In genomic region chr1:235093685-235094592, GRCh38 we compare ENCODE assay signal across 1 cellular context.
A peak's percentile ranks its signal among the peaks of the same experiment; 100 is the strongest.
TF ChIP-seq lines count a peak whose summit lies in the region.

No MANE protein-coding gene starts in this region.

TF ChIP-seq in HepG2, 621 proteins besides CTCF, POLR2A, EP300 and RAD21 (continued from another document and continues in another):
- peak; percentile 46; the same call in 1 of the 2 replicates for TF ChIP-seq ARID4A (CRISPR knock-in tag; IDR thresholded peaks at IDR 0.05; ENCODE audit: borderline replicate concordance)
- 0 out of 2 replicates have a peak, but pooled peaks have one; percentile 37 for TF ChIP-seq TFAP4 (IDR thresholded peaks at IDR 0.05; ENCODE audit: borderline replicate concordance, low read depth)
- 0 out of 2 replicates have a peak, but pooled peaks have one; percentile 63 for TF ChIP-seq FOXO4 (CRISPR knock-in tag; conservative IDR thresholded peaks at IDR 0.05)
- TF ChIP-seq IKZF4 (CRISPR knock-in tag; IDR thresholded peaks at IDR 0.05; ENCODE audit: borderline replicate concordance, low read depth, not compliant biosample characterization) = no peak
- TF ChIP-seq HDAC2 (CRISPR knock-in tag; IDR thresholded peaks at IDR 0.05) = no peak
- no peak for TF ChIP-seq ZNF605 (CRISPR knock-in tag; IDR thresholded peaks at IDR 0.05)
- no peak for TF ChIP-seq REL (CRISPR knock-in tag; conservative IDR thresholded peaks at IDR 0.05)
- TF ChIP-seq SP5 (CRISPR knock-in tag; IDR thresholded peaks at IDR 0.05; ENCODE audit: borderline replicate concordance, low read depth) = no peak
- TF ChIP-seq, protein P1, sequence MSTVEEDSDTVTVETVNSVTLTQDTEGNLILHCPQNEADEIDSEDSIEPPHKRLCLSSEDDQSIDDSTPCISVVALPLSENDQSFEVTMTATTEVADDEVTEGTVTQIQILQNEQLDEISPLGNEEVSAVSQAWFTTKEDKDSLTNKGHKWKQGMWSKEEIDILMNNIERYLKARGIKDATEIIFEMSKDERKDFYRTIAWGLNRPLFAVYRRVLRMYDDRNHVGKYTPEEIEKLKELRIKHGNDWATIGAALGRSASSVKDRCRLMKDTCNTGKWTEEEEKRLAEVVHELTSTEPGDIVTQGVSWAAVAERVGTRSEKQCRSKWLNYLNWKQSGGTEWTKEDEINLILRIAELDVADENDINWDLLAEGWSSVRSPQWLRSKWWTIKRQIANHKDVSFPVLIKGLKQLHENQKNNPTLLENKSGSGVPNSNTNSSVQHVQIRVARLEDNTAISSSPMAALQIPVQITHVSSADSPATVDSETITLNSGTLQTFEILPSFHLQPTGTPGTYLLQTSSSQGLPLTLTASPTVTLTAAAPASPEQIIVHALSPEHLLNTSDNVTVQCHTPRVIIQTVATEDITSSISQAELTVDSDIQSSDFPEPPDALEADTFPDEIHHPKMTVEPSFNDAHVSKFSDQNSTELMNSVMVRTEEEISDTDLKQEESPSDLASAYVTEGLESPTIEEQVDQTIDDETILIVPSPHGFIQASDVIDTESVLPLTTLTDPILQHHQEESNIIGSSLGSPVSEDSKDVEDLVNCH (CRISPR knock-in tag; IDR thresholded peaks at IDR 0.05) = no peak
- no peak for TF ChIP-seq MTA1 (CRISPR knock-in tag; IDR thresholded peaks at IDR 0.05; ENCODE audit: borderline replicate concordance)
- TF ChIP-seq, protein P2, sequence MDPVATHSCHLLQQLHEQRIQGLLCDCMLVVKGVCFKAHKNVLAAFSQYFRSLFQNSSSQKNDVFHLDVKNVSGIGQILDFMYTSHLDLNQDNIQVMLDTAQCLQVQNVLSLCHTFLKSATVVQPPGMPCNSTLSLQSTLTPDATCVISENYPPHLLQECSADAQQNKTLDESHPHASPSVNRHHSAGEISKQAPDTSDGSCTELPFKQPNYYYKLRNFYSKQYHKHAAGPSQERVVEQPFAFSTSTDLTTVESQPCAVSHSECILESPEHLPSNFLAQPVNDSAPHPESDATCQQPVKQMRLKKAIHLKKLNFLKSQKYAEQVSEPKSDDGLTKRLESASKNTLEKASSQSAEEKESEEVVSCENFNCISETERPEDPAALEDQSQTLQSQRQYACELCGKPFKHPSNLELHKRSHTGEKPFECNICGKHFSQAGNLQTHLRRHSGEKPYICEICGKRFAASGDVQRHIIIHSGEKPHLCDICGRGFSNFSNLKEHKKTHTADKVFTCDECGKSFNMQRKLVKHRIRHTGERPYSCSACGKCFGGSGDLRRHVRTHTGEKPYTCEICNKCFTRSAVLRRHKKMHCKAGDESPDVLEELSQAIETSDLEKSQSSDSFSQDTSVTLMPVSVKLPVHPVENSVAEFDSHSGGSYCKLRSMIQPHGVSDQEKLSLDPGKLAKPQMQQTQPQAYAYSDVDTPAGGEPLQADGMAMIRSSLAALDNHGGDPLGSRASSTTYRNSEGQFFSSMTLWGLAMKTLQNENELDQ (CRISPR knock-in tag; IDR thresholded peaks at IDR 0.05; ENCODE audit: borderline replicate concordance) = no peak
- no peak for TF ChIP-seq U2AF1 (optimal IDR thresholded peaks at IDR 0.05; ENCODE audit: low read depth, low read length)
- TF ChIP-seq ZBTB7A (CRISPR knock-in tag; IDR thresholded peaks at IDR 0.05) = no peak
- TF ChIP-seq TFDP1 (CRISPR knock-in tag; IDR thresholded peaks at IDR 0.05; ENCODE audit: borderline replicate concordance) = no peak
- no peak for TF ChIP-seq ZFP90 (CRISPR knock-in tag; IDR thresholded peaks at IDR 0.05; ENCODE audit: borderline replicate concordance)
- no peak for TF ChIP-seq ZNF549 (CRISPR knock-in tag; IDR thresholded peaks at IDR 0.05)
- no peak for TF ChIP-seq FOXC1 (CRISPR knock-in tag; IDR thresholded peaks at IDR 0.05; ENCODE audit: borderline replicate concordance)
- no peak for TF ChIP-seq ZNF878 (CRISPR knock-in tag; IDR thresholded peaks at IDR 0.05)
- no peak for TF ChIP-seq ARID2 (CRISPR knock-in tag; IDR thresholded peaks at IDR 0.05; ENCODE audit: borderline replicate concordance)
- TF ChIP-seq, protein P3, sequence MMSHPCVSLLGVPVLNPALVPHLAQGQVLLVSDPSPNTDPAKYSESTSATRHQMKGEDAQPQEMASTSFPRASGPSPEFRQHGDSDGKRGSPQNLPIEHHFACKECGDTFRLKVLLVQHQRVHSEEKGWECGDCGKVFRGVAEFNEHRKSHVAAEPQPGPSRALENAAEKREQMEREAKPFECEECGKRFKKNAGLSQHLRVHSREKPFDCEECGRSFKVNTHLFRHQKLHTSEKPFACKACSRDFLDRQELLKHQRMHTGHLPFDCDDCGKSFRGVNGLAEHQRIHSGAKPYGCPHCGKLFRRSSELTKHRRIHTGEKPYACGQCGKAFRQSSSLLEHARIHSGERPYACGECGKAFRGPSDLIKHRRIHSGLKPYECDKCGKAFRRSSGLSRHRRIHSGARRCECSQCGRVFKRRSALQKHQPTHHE (CRISPR knock-in tag; IDR thresholded peaks at IDR 0.05; ENCODE audit: borderline replicate concordance) = 0 out of 2 replicates have a peak, but pooled peaks have one; percentile 32
- no peak for TF ChIP-seq GPN1 (CRISPR knock-in tag; IDR thresholded peaks at IDR 0.05; ENCODE audit: borderline replicate concordance)
- no peak for TF ChIP-seq SPEN (CRISPR knock-in tag; IDR thresholded peaks at IDR 0.05; ENCODE audit: low read depth)
- no peak for TF ChIP-seq ZBTB38 (CRISPR knock-in tag; IDR thresholded peaks at IDR 0.05)
- TF ChIP-seq MED8 (CRISPR knock-in tag; IDR thresholded peaks at IDR 0.05; ENCODE audit: insufficient replicate concordance) = no peak
- no peak for TF ChIP-seq ZNF121 (CRISPR knock-in tag; IDR thresholded peaks at IDR 0.05)
- TF ChIP-seq HIVEP1 (CRISPR knock-in tag; IDR thresholded peaks at IDR 0.05) = no peak
- TF ChIP-seq PHF8 (CRISPR knock-in tag; IDR thresholded peaks at IDR 0.05) = no peak
- TF ChIP-seq, protein P4, sequence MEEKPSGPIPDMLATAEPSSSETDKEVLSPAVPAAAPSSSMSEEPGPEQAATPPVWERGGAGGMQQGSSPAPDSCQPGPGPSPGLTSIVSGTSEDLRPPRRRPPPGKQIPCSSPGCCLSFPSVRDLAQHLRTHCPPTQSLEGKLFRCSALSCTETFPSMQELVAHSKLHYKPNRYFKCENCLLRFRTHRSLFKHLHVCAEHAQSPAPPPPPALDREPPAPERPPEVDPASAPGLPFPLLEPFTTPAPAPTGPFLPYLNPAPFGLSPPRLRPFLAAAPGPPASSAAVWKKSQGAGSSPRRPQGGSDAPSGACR (CRISPR knock-in tag; IDR thresholded peaks at IDR 0.05) = no peak; the same call in 1 of the 2 replicates
- TF ChIP-seq ZNF317 (CRISPR knock-in tag; IDR thresholded peaks at IDR 0.05) = no peak
- TF ChIP-seq NBN (conservative IDR thresholded peaks at IDR 0.05) = no peak
- TF ChIP-seq THAP11 (CRISPR knock-in tag; IDR thresholded peaks at IDR 0.05) = no peak; the same call in 1 of the 2 replicates
- TF ChIP-seq, protein P5, sequence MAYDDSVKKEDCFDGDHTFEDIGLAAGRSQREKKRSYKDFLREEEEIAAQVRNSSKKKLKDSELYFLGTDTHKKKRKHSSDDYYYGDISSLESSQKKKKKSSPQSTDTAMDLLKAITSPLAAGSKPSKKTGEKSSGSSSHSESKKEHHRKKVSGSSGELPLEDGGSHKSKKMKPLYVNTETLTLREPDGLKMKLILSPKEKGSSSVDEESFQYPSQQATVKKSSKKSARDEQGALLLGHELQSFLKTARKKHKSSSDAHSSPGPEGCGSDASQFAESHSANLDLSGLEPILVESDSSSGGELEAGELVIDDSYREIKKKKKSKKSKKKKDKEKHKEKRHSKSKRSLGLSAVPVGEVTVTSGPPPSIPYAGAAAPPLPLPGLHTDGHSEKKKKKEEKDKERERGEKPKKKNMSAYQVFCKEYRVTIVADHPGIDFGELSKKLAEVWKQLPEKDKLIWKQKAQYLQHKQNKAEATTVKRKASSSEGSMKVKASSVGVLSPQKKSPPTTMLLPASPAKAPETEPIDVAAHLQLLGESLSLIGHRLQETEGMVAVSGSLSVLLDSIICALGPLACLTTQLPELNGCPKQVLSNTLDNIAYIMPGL (CRISPR knock-in tag; IDR thresholded peaks at IDR 0.05; ENCODE audit: borderline replicate concordance in 1 of 2, low read depth in 1 of 2) = peak in 1 of 2 experiments; percentile 42; a peak in 2 of 4 replicates
- no peak for TF ChIP-seq GFI1 (CRISPR knock-in tag; IDR thresholded peaks at IDR 0.05; ENCODE audit: borderline replicate concordance)
- TF ChIP-seq, protein P6, sequence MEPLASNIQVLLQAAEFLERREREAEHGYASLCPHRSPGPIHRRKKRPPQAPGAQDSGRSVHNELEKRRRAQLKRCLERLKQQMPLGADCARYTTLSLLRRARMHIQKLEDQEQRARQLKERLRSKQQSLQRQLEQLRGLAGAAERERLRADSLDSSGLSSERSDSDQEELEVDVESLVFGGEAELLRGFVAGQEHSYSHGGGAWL (CRISPR knock-in tag; IDR thresholded peaks at IDR 0.05) = no peak
- TF ChIP-seq ATF2 (CRISPR knock-in tag; IDR thresholded peaks at IDR 0.05) = no peak
- no peak for TF ChIP-seq ZBTB3 (CRISPR knock-in tag; IDR thresholded peaks at IDR 0.05; ENCODE audit: borderline replicate concordance, low read depth)
- 0 out of 2 replicates have a peak, but pooled peaks have one; percentile 0 for TF ChIP-seq ZNF891 (CRISPR knock-in tag; IDR thresholded peaks at IDR 0.05)
